2 cellular contexts compared by ENCODE assay signal in the genomic region with DNA sequence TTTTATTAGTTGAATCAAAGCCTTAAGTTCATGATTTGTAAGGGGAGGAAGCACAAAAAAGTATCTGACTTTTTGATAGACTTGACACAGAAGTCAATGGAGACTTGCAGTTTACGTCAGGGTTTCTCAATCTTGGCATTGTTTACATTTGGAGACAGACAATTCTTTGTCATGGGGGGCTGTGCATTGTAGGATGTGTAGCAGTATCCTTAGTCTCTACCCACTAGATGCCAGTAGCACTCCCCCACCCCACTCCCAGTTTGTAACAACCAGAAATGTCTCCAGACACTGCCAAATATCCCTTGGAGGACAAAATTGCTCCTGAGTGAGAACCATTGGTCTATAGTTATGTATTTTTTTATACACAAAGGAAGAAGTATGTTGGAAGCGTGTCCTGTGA.
TF ChIP-seq lines count a peak whose summit lies in the region.

No MANE protein-coding gene starts in this region.

TF ChIP-seq in HepG2, 621 proteins besides CTCF, POLR2A, EP300 and RAD21:
- no peak for TF ChIP-seq ZNF788 (CRISPR knock-in tag; IDR thresholded peaks at IDR 0.05; ENCODE audit: borderline replicate concordance)
- TF ChIP-seq, protein P1, sequence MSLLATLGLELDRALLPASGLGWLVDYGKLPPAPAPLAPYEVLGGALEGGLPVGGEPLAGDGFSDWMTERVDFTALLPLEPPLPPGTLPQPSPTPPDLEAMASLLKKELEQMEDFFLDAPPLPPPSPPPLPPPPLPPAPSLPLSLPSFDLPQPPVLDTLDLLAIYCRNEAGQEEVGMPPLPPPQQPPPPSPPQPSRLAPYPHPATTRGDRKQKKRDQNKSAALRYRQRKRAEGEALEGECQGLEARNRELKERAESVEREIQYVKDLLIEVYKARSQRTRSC (CRISPR knock-in tag; IDR thresholded peaks at IDR 0.05; ENCODE audit: low read depth), result no peak
- no peak for TF ChIP-seq ZNF878 (CRISPR knock-in tag; IDR thresholded peaks at IDR 0.05)
- no peak for TF ChIP-seq ELF4 (CRISPR knock-in tag; IDR thresholded peaks at IDR 0.05; ENCODE audit: borderline replicate concordance)
- TF ChIP-seq ZNF138 (CRISPR knock-in tag; IDR thresholded peaks at IDR 0.05; ENCODE audit: low read depth), result no peak
- TF ChIP-seq ZNF33B (CRISPR knock-in tag; IDR thresholded peaks at IDR 0.05), result no peak
- TF ChIP-seq, protein P2, sequence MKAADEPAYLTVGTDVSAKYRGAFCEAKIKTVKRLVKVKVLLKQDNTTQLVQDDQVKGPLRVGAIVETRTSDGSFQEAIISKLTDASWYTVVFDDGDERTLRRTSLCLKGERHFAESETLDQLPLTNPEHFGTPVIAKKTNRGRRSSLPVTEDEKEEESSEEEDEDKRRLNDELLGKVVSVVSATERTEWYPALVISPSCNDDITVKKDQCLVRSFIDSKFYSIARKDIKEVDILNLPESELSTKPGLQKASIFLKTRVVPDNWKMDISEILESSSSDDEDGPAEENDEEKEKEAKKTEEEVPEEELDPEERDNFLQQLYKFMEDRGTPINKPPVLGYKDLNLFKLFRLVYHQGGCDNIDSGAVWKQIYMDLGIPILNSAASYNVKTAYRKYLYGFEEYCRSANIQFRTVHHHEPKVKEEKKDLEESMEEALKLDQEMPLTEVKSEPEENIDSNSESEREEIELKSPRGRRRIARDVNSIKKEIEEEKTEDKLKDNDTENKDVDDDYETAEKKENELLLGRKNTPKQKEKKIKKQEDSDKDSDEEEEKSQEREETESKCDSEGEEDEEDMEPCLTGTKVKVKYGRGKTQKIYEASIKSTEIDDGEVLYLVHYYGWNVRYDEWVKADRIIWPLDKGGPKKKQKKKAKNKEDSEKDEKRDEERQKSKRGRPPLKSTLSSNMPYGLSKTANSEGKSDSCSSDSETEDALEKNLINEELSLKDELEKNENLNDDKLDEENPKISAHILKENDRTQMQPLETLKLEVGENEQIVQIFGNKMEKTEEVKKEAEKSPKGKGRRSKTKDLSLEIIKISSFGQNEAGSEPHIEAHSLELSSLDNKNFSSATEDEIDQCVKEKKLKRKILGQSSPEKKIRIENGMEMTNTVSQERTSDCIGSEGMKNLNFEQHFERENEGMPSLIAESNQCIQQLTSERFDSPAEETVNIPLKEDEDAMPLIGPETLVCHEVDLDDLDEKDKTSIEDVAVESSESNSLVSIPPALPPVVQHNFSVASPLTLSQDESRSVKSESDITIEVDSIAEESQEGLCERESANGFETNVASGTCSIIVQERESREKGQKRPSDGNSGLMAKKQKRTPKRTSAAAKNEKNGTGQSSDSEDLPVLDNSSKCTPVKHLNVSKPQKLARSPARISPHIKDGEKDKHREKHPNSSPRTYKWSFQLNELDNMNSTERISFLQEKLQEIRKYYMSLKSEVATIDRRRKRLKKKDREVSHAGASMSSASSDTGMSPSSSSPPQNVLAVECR (CRISPR knock-in tag; IDR thresholded peaks at IDR 0.05; ENCODE audit: borderline replicate concordance), result no peak
- no peak for TF ChIP-seq MEIS2 (CRISPR knock-in tag; IDR thresholded peaks at IDR 0.05)

TF ChIP-seq in GM12878, 131 proteins besides CTCF, POLR2A, EP300 and RAD21:
- TF ChIP-seq EZH2 (IDR thresholded peaks at IDR 0.05; ENCODE audit: borderline replicate concordance, control insufficient read depth, low read depth, low read length), result no peak
- TF ChIP-seq, protein P3, sequence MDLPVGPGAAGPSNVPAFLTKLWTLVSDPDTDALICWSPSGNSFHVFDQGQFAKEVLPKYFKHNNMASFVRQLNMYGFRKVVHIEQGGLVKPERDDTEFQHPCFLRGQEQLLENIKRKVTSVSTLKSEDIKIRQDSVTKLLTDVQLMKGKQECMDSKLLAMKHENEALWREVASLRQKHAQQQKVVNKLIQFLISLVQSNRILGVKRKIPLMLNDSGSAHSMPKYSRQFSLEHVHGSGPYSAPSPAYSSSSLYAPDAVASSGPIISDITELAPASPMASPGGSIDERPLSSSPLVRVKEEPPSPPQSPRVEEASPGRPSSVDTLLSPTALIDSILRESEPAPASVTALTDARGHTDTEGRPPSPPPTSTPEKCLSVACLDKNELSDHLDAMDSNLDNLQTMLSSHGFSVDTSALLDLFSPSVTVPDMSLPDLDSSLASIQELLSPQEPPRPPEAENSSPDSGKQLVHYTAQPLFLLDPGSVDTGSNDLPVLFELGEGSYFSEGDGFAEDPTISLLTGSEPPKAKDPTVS (IDR thresholded peaks at IDR 0.05; ENCODE audit: low read depth, low read length), result no peak
- TF ChIP-seq HCFC1 (IDR thresholded peaks at IDR 0.05; ENCODE audit: low read length), result no peak
- TF ChIP-seq CBX3 (IDR thresholded peaks at IDR 0.05; ENCODE audit: borderline replicate concordance, low read depth), result no peak
- TF ChIP-seq, protein P4, sequence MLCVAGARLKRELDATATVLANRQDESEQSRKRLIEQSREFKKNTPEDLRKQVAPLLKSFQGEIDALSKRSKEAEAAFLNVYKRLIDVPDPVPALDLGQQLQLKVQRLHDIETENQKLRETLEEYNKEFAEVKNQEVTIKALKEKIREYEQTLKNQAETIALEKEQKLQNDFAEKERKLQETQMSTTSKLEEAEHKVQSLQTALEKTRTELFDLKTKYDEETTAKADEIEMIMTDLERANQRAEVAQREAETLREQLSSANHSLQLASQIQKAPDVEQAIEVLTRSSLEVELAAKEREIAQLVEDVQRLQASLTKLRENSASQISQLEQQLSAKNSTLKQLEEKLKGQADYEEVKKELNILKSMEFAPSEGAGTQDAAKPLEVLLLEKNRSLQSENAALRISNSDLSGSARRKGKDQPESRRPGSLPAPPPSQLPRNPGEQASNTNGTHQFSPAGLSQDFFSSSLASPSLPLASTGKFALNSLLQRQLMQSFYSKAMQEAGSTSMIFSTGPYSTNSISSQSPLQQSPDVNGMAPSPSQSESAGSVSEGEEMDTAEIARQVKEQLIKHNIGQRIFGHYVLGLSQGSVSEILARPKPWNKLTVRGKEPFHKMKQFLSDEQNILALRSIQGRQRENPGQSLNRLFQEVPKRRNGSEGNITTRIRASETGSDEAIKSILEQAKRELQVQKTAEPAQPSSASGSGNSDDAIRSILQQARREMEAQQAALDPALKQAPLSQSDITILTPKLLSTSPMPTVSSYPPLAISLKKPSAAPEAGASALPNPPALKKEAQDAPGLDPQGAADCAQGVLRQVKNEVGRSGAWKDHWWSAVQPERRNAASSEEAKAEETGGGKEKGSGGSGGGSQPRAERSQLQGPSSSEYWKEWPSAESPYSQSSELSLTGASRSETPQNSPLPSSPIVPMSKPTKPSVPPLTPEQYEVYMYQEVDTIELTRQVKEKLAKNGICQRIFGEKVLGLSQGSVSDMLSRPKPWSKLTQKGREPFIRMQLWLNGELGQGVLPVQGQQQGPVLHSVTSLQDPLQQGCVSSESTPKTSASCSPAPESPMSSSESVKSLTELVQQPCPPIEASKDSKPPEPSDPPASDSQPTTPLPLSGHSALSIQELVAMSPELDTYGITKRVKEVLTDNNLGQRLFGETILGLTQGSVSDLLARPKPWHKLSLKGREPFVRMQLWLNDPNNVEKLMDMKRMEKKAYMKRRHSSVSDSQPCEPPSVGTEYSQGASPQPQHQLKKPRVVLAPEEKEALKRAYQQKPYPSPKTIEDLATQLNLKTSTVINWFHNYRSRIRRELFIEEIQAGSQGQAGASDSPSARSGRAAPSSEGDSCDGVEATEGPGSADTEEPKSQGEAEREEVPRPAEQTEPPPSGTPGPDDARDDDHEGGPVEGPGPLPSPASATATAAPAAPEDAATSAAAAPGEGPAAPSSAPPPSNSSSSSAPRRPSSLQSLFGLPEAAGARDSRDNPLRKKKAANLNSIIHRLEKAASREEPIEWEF (IDR thresholded peaks at IDR 0.05; ENCODE audit: insufficient replicate concordance, low read depth, low read length), result no peak
- no peak for TF ChIP-seq NR2C2 (IDR thresholded peaks at IDR 0.05; ENCODE audit: borderline replicate concordance, control insufficient read depth, insufficient read length, low read depth)
- TF ChIP-seq, protein P5, sequence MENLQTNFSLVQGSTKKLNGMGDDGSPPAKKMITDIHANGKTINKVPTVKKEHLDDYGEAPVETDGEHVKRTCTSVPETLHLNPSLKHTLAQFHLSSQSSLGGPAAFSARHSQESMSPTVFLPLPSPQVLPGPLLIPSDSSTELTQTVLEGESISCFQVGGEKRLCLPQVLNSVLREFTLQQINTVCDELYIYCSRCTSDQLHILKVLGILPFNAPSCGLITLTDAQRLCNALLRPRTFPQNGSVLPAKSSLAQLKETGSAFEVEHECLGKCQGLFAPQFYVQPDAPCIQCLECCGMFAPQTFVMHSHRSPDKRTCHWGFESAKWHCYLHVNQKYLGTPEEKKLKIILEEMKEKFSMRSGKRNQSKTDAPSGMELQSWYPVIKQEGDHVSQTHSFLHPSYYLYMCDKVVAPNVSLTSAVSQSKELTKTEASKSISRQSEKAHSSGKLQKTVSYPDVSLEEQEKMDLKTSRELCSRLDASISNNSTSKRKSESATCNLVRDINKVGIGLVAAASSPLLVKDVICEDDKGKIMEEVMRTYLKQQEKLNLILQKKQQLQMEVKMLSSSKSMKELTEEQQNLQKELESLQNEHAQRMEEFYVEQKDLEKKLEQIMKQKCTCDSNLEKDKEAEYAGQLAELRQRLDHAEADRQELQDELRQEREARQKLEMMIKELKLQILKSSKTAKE (IDR thresholded peaks at IDR 0.05; ENCODE audit: low read depth, poor library complexity, severe bottlenecking), result no peak
- TF ChIP-seq, protein P6, sequence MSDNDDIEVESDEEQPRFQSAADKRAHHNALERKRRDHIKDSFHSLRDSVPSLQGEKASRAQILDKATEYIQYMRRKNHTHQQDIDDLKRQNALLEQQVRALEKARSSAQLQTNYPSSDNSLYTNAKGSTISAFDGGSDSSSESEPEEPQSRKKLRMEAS (IDR thresholded peaks at IDR 0.05; ENCODE audit: low read depth, low read length), result no peak
- TF ChIP-seq CEBPB (IDR thresholded peaks at IDR 0.05; ENCODE audit: borderline replicate concordance in 1 of 2, low read depth in 2 of 2, low read length in 2 of 2), result no peak
TF ChIP-seq in GM12878: peak in this region for 0.
